Comparison of ENCODE assay signal across 25 cellular contexts in the genomic region with DNA sequence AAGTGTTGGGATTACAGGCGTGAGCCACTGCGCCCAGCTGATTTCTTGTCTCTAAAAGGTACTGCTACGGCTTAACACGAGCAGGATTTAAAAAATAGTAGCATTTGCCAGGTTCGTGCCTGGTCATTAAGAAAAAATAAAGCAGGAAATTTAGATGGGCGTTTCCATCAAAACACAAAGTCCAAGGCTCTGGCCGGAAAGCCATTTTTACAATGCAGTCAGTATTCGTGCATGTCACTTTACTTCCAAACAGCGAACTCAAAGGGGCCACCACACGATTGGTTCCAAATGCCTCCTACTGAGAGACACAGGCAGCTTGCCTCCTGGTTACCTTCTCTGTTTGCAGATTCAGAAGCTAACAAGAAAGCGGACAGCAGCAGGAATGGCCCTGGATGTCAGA.
DNase-seq lines count a peak whose midpoint lies in the region; ATAC-seq, FAIRE-seq and TF ChIP-seq lines count a peak whose summit lies in the region.
"Had no signal": no experiment of that assay in that cellular context is flagged by ENCODE, and none has a peak within 500 bp of the region (broad histone marks: within the 10 kb centered on the region; RNA-seq: fewer than 3 reads in every experiment).

No MANE protein-coding gene starts in this region.

- no peak overlapping the region for H3K23ac ChIP-seq in mesendoderm (ENCODE audit: low read length)

- TF ChIP-seq RAD21 in HepG2 (CRISPR knock-in tag; IDR thresholded peaks at IDR 0.05) = no peak

- H4K20me1 ChIP-seq in BLaER1 treated with 17β-estradiol and CSF1 and Interleukin-3, amounts not matched to agents 10 nM and 100 nM = peaks cover 0 to 11% (median 0%) of the 10 kb centered on the region in 11 experiments; a peak in 3 of 22 replicates
- H4K20me1 ChIP-seq in HepG2 (ENCODE audit: insufficient read depth, low read length) = no peaks in the 10 kb centered on the region

- no peak overlapping the region for H3K4me3 Mint-ChIP-seq in endodermal cell
- no peak overlapping the region for H3K4me3 Mint-ChIP-seq in activated naive CD8-positive, alpha-beta T cell treated with anti-CD3 and anti-CD28 coated beads for 36 hours
- H3K4me3 Mint-ChIP-seq: activated CD8-positive, alpha-beta T cell treated with anti-CD3 and anti-CD28 coated beads, Interleukin-2, amount 10 ng/mL, durations not matched to agents 7 days and 5 days; naive thymus-derived CD8-positive, alpha-beta T cell had no signal

- H3K27ac Mint-ChIP-seq in endodermal cell = no peak overlapping the region
- no peak overlapping the region for H3K27ac Mint-ChIP-seq in activated naive CD8-positive, alpha-beta T cell treated with anti-CD3 and anti-CD28 coated beads for 36 hours
- H3K27ac Mint-ChIP-seq: activated CD8-positive, alpha-beta T cell treated with anti-CD3 and anti-CD28 coated beads, Interleukin-2, amount 10 ng/mL, durations not matched to agents 7 days and 5 days had no signal

- intact Hi-C loops in HepG2 (cut with micrococcal nuclease; ENCODE audit: unreplicated experiment) = no loop called here

- no peaks in the 10 kb centered on the region for H3K27me3 Mint-ChIP-seq in endodermal cell (ENCODE audit: insufficient read depth)
- H3K27me3 Mint-ChIP-seq in activated naive CD8-positive, alpha-beta T cell treated with anti-CD3 and anti-CD28 coated beads for 36 hours = peaks cover 49% of the 10 kb centered on the region

- H3K27me3 ChIP-seq in BLaER1 treated with 17β-estradiol and CSF1 and Interleukin-3, amounts not matched to agents 10 nM and 100 nM = peaks cover 0 to 26% (median 0%) of the 10 kb centered on the region in 11 experiments; a peak in 3 of 22 replicates
- H3K27me3 ChIP-seq in endodermal cell (ENCODE audit: control insufficient read depth, insufficient read depth, low read length, poor library complexity, severe bottlenecking) = no peaks in the 10 kb centered on the region
- no peaks in the 10 kb centered on the region for H3K27me3 ChIP-seq in mesendoderm (ENCODE audit: insufficient read depth, low read length, poor library complexity)
- H3K27me3 ChIP-seq in skeletal muscle tissue (ENCODE audit: control insufficient read depth in 3 of 3, insufficient read depth in 3 of 3, low read length in 3 of 3) = no peaks in the 10 kb centered on the region
- no peaks in the 10 kb centered on the region for H3K27me3 ChIP-seq in HepG2 (ENCODE audit: control insufficient read depth in 1 of 2, insufficient read depth in 2 of 2, low read length in 2 of 2)
- H3K27me3 ChIP-seq: colonic mucosa had no signal

- H2AK5ac ChIP-seq in mesendoderm (ENCODE audit: low read length) = no peak overlapping the region

- WGBS in endodermal cell (ENCODE audit: insufficient coverage in 1 of 2, insufficient read length in 1 of 2), 2 experiments = 89 to 91% methylated on average over 10 to 11 of the region's 11 CpGs
- WGBS in mesendoderm (ENCODE audit: extremely low coverage, insufficient coverage, low lambda C conversion rate) = no CpG with 5 or more reads among the region's 11 CpGs
- 92% methylated on average over 11 of the region's 11 CpGs for WGBS in HepG2 (ENCODE audit: low lambda C conversion rate)

- no peak for FAIRE-seq in HepG2 (lab: Jason Lieb, UNC)
- FAIRE-seq: D721Med, islet of Langerhans had no signal

- H3K18ac ChIP-seq in mesendoderm (ENCODE audit: low read length) = no peak overlapping the region

- H3K4me3 ChIP-seq in BLaER1 treated with 17β-estradiol and CSF1 and Interleukin-3, amounts not matched to agents 10 nM and 100 nM = peak overlapping the region; percentile 44 to 79 (median 68); a peak in 19 of 20 replicates
- H3K4me3 ChIP-seq in endodermal cell (ENCODE audit: low read length) = no peak overlapping the region
- no peak overlapping the region for H3K4me3 ChIP-seq in mesendoderm (ENCODE audit: low read length)
- H3K4me3 ChIP-seq in skeletal muscle tissue (ENCODE audit: low read length in 3 of 3) = peak overlapping the region in 1 of 3 donors; percentile 41
- H3K4me3 ChIP-seq in HepG2 (replicated peaks in 1 of 3; ENCODE audit: insufficient read depth in 1 of 3, low read depth in 2 of 3, low read length in 3 of 3) = no peak overlapping the region
- H3K4me3 ChIP-seq: colonic mucosa, prostate gland had no signal

- peaks cover 54% of the 10 kb centered on the region for H3K79me1 ChIP-seq in mesendoderm (ENCODE audit: low read length)

- peaks cover 41% of the 10 kb centered on the region for H3K4me1 Mint-ChIP-seq in endodermal cell
- H3K4me1 Mint-ChIP-seq in activated naive CD8-positive, alpha-beta T cell treated with anti-CD3 and anti-CD28 coated beads for 36 hours = peaks cover 10% of the 10 kb centered on the region

- H2BK15ac ChIP-seq in mesendoderm (replicated peaks; ENCODE audit: low read depth) = no peak overlapping the region

- H3K56ac ChIP-seq in mesendoderm (ENCODE audit: low read length) = peak overlapping the region; percentile 34

- peaks cover 68% of the 10 kb centered on the region for H3K79me2 ChIP-seq in mesendoderm (ENCODE audit: control insufficient read depth, insufficient read depth, low read length)
- H3K79me2 ChIP-seq in HepG2 (ENCODE audit: insufficient read depth, low read length) = peaks cover 3% of the 10 kb centered on the region

- TF ChIP-seq EP300 in HepG2 (IDR thresholded peaks at IDR 0.05; ENCODE audit: low read depth in 2 of 2, low read length in 2 of 2) = no peak
- TF ChIP-seq EP300 in HepG2 (CRISPR knock-in tag; IDR thresholded peaks at IDR 0.05; ENCODE audit: borderline replicate concordance) = no peak

- peaks cover 0 to 38% (median 13%) of the 10 kb centered on the region in 11 experiments; a peak in 12 of 22 replicates for H3K36me3 ChIP-seq in BLaER1 treated with 17β-estradiol and CSF1 and Interleukin-3, amounts not matched to agents 10 nM and 100 nM
- H3K36me3 ChIP-seq in endodermal cell (ENCODE audit: control insufficient read depth, insufficient read depth, low read length) (peaks cover 64% of the 10 kb centered on the region), mesendoderm (ENCODE audit: control insufficient read depth, insufficient read depth, low read length) (peaks cover 2% of the 10 kb centered on the region), skeletal muscle tissue (ENCODE audit: control insufficient read depth in 3 of 3, insufficient read depth in 3 of 3, low read length in 3 of 3) (no peaks in the 10 kb centered on the region), HepG2 (replicated peaks in 1 of 2; ENCODE audit: control insufficient read depth in 1 of 2, insufficient read depth in 2 of 2, low read length in 2 of 2) (peaks cover 1 to 3% of the 10 kb centered on the region in 2 experiments; a peak in 2 of 5 replicates)
- H3K36me3 ChIP-seq: brain microvascular endothelial cell, colonic mucosa, prostate gland had no signal

- H3K27ac ChIP-seq in BLaER1 treated with 17β-estradiol and CSF1 and Interleukin-3, amounts not matched to agents 10 nM and 100 nM = peak overlapping the region in 9 of 11 experiments; percentile 49 to 92 (median 87); a peak in 18 of 22 replicates
- H3K27ac ChIP-seq in endodermal cell (ENCODE audit: low read depth, low read length) (peak overlapping the region; percentile 40), mesendoderm (ENCODE audit: low read depth, low read length) (no peak overlapping the region), skeletal muscle tissue (ENCODE audit: low read depth, low read length) (peak overlapping the region; percentile 25), HepG2 (ENCODE audit: extremely low read length, insufficient read depth, low read length) (no peak overlapping the region)
- H3K27ac ChIP-seq: brain microvascular endothelial cell had no signal

- H2AFZ ChIP-seq in HepG2 (ENCODE audit: low read length) = no peak overlapping the region

- H3K4me1 ChIP-seq in BLaER1 treated with 17β-estradiol and CSF1 and Interleukin-3, amounts not matched to agents 10 nM and 100 nM = peaks cover 60 to 94% (median 78%) of the 10 kb centered on the region in 10 experiments
- H3K4me1 ChIP-seq in endodermal cell (ENCODE audit: control insufficient read depth, insufficient read depth, low read length) (peaks cover 6% of the 10 kb centered on the region), mesendoderm (ENCODE audit: control insufficient read depth, low read depth, low read length) (peaks cover 15% of the 10 kb centered on the region), skeletal muscle tissue (ENCODE audit: control insufficient read depth in 3 of 3, insufficient read depth in 3 of 3, low read length in 3 of 3) (peaks cover 41 to 60% (median 50%) of the 10 kb centered on the region in 3 donors), HepG2 (ENCODE audit: insufficient read depth, low read length) (no peaks in the 10 kb centered on the region)

- CTCF ChIA-PET in HepG2 (lab: Yijun Ruan, JAX; ENCODE audit: low intra/inter-chr PET ratio, low total read pairs) = no interaction called here

- H3K4ac ChIP-seq in mesendoderm (ENCODE audit: low read depth, low read length) = no peak overlapping the region

- no peak overlapping the region for H4K8ac ChIP-seq in mesendoderm (ENCODE audit: low read depth, low read length)

- no peak for ATAC-seq in HepG2
- ATAC-seq: activated CD8-positive, alpha-beta T cell treated with anti-CD3 and anti-CD28 coated beads, Interleukin-2, amount 10 ng/mL, durations not matched to agents 7 days and 5 days; naive thymus-derived CD8-positive, alpha-beta T cell; stimulated activated naive CD8-positive, alpha-beta T cell treated with anti-CD3 and anti-CD28 coated beads, Interleukin-15, Interleukin-2, amounts not matched to agents 100 U/mL and 50 U/mL, for 24 hours had no signal

- in situ Hi-C loops in HepG2 (cut with HindIII; ENCODE audit: extremely low pct_ligation_motif_present, low pct_unique_long_range_greater_than_20kb) = no loop called here

- H2BK5ac ChIP-seq in mesendoderm (ENCODE audit: low read length) = peak overlapping the region; percentile 35

- H3K9ac ChIP-seq in BLaER1 treated with 17β-estradiol and CSF1 and Interleukin-3, amounts not matched to agents 10 nM and 100 nM = peak overlapping the region in 10 of 11 experiments; percentile 36 to 91 (median 82); a peak in 19 of 22 replicates
- no peak overlapping the region for H3K9ac ChIP-seq in endodermal cell (ENCODE audit: extremely low read depth, low read length, poor library complexity, severe bottlenecking)
- H3K9ac ChIP-seq in mesendoderm (ENCODE audit: low read length) = peak overlapping the region; percentile 19
- H3K9ac ChIP-seq in skeletal muscle tissue (ENCODE audit: low read depth in 1 of 3, low read length in 3 of 3) = no peak overlapping the region
- no peak overlapping the region for H3K9ac ChIP-seq in HepG2 (ENCODE audit: insufficient read depth, low read depth, low read length)

- no peak overlapping the region for H4K5ac ChIP-seq in mesendoderm (ENCODE audit: low read length)

- TF ChIP-seq CTCF in endodermal cell (conservative IDR thresholded peaks at IDR 0.05) (no peak), HepG2 (CRISPR knock-in tag; IDR thresholded peaks at IDR 0.05) (no peak)

- H3K36me3 Mint-ChIP-seq in endodermal cell (ENCODE audit: low read depth) = peaks cover 27% of the 10 kb centered on the region
- H3K36me3 Mint-ChIP-seq in activated naive CD8-positive, alpha-beta T cell treated with anti-CD3 and anti-CD28 coated beads for 36 hours = no peaks in the 10 kb centered on the region
- H3K36me3 Mint-ChIP-seq: naive thymus-derived CD8-positive, alpha-beta T cell had no signal

- peak overlapping the region; percentile 93 to 99 (median 97) for H3K4me2 ChIP-seq in BLaER1 treated with 17β-estradiol and CSF1 and Interleukin-3, amounts not matched to agents 10 nM and 100 nM
- H3K4me2 ChIP-seq in mesendoderm (ENCODE audit: low read length) = no peak overlapping the region
- no peak overlapping the region for H3K4me2 ChIP-seq in HepG2 (ENCODE audit: low read depth, low read length)

- BruUV-seq in HepG2 (replicated peaks; lab: Mats Ljungman, UMichigan) = no TSS peak

- no peaks in the 10 kb centered on the region for H3K9me3 Mint-ChIP-seq in endodermal cell
- no peaks in the 10 kb centered on the region for H3K9me3 Mint-ChIP-seq in activated naive CD8-positive, alpha-beta T cell treated with anti-CD3 and anti-CD28 coated beads for 36 hours
- H3K9me3 Mint-ChIP-seq: naive thymus-derived CD8-positive, alpha-beta T cell had no signal

- DNase-seq in endodermal cell (no peak), mesendoderm (no peak), HepG2 (ENCODE audit: low spot score) (no peak), HCEC 1CT (no peak), HUDEP-2 (lab: John Stamatoyannopoulos, UW; ENCODE audit: unreplicated experiment in 76 of 76) (no peak)
- no peak for DNase-seq in activated naive CD8-positive, alpha-beta T cell treated with anti-CD3 and anti-CD28 coated beads for 36 hours
- DNase-seq: activated CD4-positive, alpha-beta T cell treated with anti-CD3 and anti-CD28 coated beads for 1 hour; activated CD8-positive, alpha-beta T cell treated with anti-CD3 and anti-CD28 coated beads, Interleukin-2, amount 10 ng/mL, durations not matched to agents 7 days and 5 days; activated gamma-delta T cell; brain microvascular endothelial cell; colonic mucosa; EL; mesenchymal stem cell; naive thymus-derived CD8-positive, alpha-beta T cell; NCI-H1092 treated with DMSO at 0.1 percent for 48 hours; NCI-H2029; NCI-H345; SIG-M5; stimulated activated CD4-positive, alpha-beta T cell treated with anti-CD3 and anti-CD28 coated beads, Interleukin-4, amount 100 ng/mL, for 24 hours; stimulated activated naive CD8-positive, alpha-beta T cell treated with anti-CD3 and anti-CD28 coated beads, Interleukin-15, Interleukin-2, amounts not matched to agents 100 U/mL and 50 U/mL, for 24 hours had no signal

- H3K9me3 ChIP-seq in BLaER1 treated with 17β-estradiol and CSF1 and Interleukin-3, amounts not matched to agents 10 nM and 100 nM (replicated peaks in 1 of 11) = peaks cover 0 to 9% (median 1%) of the 10 kb centered on the region in 11 experiments; a peak in 4 of 22 replicates
- no peaks in the 10 kb centered on the region for H3K9me3 ChIP-seq in endodermal cell (ENCODE audit: control insufficient read depth, low read length)
- no peaks in the 10 kb centered on the region for H3K9me3 ChIP-seq in skeletal muscle tissue (ENCODE audit: control insufficient read depth in 3 of 3, low read length in 3 of 3)
- H3K9me3 ChIP-seq in HepG2 (ENCODE audit: low read length) = no peaks in the 10 kb centered on the region
- H3K9me3 ChIP-seq: colonic mucosa, prostate gland had no signal

- no peak for TF ChIP-seq POLR2A in HepG2 (IDR thresholded peaks at IDR 0.05; ENCODE audit: insufficient read depth in 1 of 2, low read depth in 2 of 2, low read length in 2 of 2)

- H2BK120ac ChIP-seq in mesendoderm (ENCODE audit: low read depth, low read length) = no peak overlapping the region

- POLR2A ChIA-PET in HepG2 (lab: Yijun Ruan, JAX) = no interaction called here

Comparison
In these comparisons a context has a peak if more than half of its experiments do, and no peak if none do; other contexts are left out.
1. H3K27ac ChIP-seq: peak in BLaER1 treated with 17β-estradiol and CSF1 and Interleukin-3, amounts not matched to agents 10 nM and 100 nM (9 of 11), endodermal cell (single experiment) and skeletal muscle tissue (single experiment); none in mesendoderm (single experiment) and HepG2 (single experiment).
2. H3K4me2 ChIP-seq: peak in BLaER1 treated with 17β-estradiol and CSF1 and Interleukin-3, amounts not matched to agents 10 nM and 100 nM (11 of 11); none in mesendoderm (single experiment) and HepG2 (single experiment).
3. H3K4me3 ChIP-seq: peak in BLaER1 treated with 17β-estradiol and CSF1 and Interleukin-3, amounts not matched to agents 10 nM and 100 nM (10 of 10); none in endodermal cell (single experiment), mesendoderm (single experiment) and HepG2 (0 of 3).
4. H3K9ac ChIP-seq: peak in BLaER1 treated with 17β-estradiol and CSF1 and Interleukin-3, amounts not matched to agents 10 nM and 100 nM (10 of 11) and mesendoderm (single experiment); none in endodermal cell (single experiment), skeletal muscle tissue (0 of 3) and HepG2 (single experiment).